Comparison of ENCODE assay signal across 9 cellular contexts in the genomic region with DNA sequence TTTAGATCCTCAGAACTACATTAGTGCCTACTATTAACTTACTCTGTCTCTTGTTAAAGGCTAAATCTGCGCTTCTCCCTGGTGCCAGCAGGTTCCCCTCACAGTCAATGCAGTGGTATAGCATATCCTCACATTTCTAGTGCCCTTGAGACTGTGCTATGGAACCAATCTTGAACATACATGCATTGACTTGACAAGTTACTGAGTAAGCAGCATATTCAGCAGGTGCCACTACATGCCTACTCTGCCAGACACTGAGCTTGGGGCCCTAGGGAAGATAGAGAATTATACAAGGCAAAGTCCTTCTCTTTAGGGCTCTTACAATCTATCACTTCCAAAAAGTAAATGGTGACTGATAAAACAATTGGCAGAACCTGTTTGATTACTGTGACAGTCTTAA. TPM values are rescaled to one million over a fixed set of nuclear protein-coding genes. Genes with fewer than 3 reads are reported as not detected.
DNase-seq lines count a peak whose midpoint lies in the region; ATAC-seq, FAIRE-seq and TF ChIP-seq lines count a peak whose summit lies in the region.
"Had no signal": no experiment of that assay in that cellular context is flagged by ENCODE, and none has a peak within 500 bp of the region (broad histone marks: within the 10 kb centered on the region; RNA-seq: fewer than 3 reads in every experiment).

No MANE protein-coding gene starts in this region.

- no peak for TF ChIP-seq CTCF in DND-41 (IDR thresholded peaks at IDR 0.05; ENCODE audit: borderline replicate concordance, extremely low read depth, low read length, poor library complexity, severe bottlenecking)
- TF ChIP-seq CTCF in ascending aorta (IDR thresholded peaks at IDR 0.05), result no peak
- TF ChIP-seq CTCF in kidney (IDR thresholded peaks at IDR 0.05; ENCODE audit: borderline replicate concordance, extremely low read depth, insufficient read depth), result no peak

- H3K36me3 Mint-ChIP-seq in naive thymus-derived CD4-positive, alpha-beta T cell, result peaks cover 0 to 19% (median 0%) of the 10 kb centered on the region in 5 donors

- peaks cover 50% of the 10 kb centered on the region for H3K79me2 ChIP-seq in DND-41 (ENCODE audit: insufficient read depth, low read length)

- no peak overlapping the region for H2AFZ ChIP-seq in DND-41 (ENCODE audit: low read depth, low read length)

- peaks cover 32% of the 10 kb centered on the region for H3K36me3 ChIP-seq in DND-41 (ENCODE audit: insufficient read depth, low read length)
- H3K36me3 ChIP-seq in ascending aorta, result peaks cover 0 to 6% of the 10 kb centered on the region in 2 donors
- H3K36me3 ChIP-seq in naive thymus-derived CD4-positive, alpha-beta T cell (ENCODE audit: control insufficient read depth in 2 of 3, insufficient read depth in 3 of 3, low read length in 3 of 3), result no peaks in the 10 kb centered on the region
- H3K36me3 ChIP-seq in kidney (ENCODE audit: control insufficient read depth in 1 of 2, insufficient read depth in 2 of 2, low read length in 2 of 2), result no peaks in the 10 kb centered on the region
- no peaks in the 10 kb centered on the region for H3K36me3 ChIP-seq in effector memory CD4-positive, alpha-beta T cell (ENCODE audit: control insufficient read depth, insufficient read depth, low read length)

- 0 out of 3 replicates have a peak, but pooled peaks have one; percentile 7 for ATAC-seq in DND-41 (ENCODE audit: insufficient read depth, low read depth)
- no peak for ATAC-seq in naive thymus-derived CD4-positive, alpha-beta T cell
- ATAC-seq in HG03469 (IDR thresholded peaks at IDR 0.05; ENCODE audit: unreplicated experiment), result no peak

- peaks cover 31 to 63% (median 55%) of the 10 kb centered on the region in 7 donors for H3K4me1 Mint-ChIP-seq in naive thymus-derived CD4-positive, alpha-beta T cell

- H3K4me3 ChIP-seq in DND-41 (ENCODE audit: low read depth in 1 of 2, low read length in 2 of 2) (peak overlapping the region in 1 of 2 experiments; percentile 71; a peak in 3 of 4 replicates), ascending aorta (peak overlapping the region; percentile 24 to 81), kidney (ENCODE audit: low read length in 2 of 2) (peak overlapping the region in 1 of 2 donors; percentile 1)
- no peak overlapping the region for H3K4me3 ChIP-seq in naive thymus-derived CD4-positive, alpha-beta T cell (ENCODE audit: low read length)
- H3K4me3 ChIP-seq in effector memory CD4-positive, alpha-beta T cell (ENCODE audit: insufficient read depth, low read depth, low read length, poor library complexity, severe bottlenecking), result no peak overlapping the region

- H3K9ac ChIP-seq in DND-41 (ENCODE audit: low read depth, low read length), result peak overlapping the region; percentile 89; the same call in 1 of the 2 replicates
- no peak overlapping the region for H3K9ac ChIP-seq in kidney (ENCODE audit: low read length in 2 of 2)

- intact Hi-C loops in ascending aorta (cut with DNase I) (loop anchor here (5.0 to 10.0 kb wide), 3 partner anchors 218 to 1238 kb away; partner anchors contain the start of genes AMOTL1 and FAM76B), kidney (cut with DNase I) (no loop called here)
- intact Hi-C loops in naive thymus-derived CD4-positive, alpha-beta T cell (cut with micrococcal nuclease), result no loop called here

- CTCF ChIA-PET in naive thymus-derived CD4-positive, alpha-beta T cell (lab: Charles Lee), result no interaction called here

- peak overlapping the region in 5 of 9 donors; percentile 1 to 74 (median 37) for H3K27ac Mint-ChIP-seq in naive thymus-derived CD4-positive, alpha-beta T cell

- H3K27ac ChIP-seq in DND-41 (ENCODE audit: low read length) (no peak overlapping the region), ascending aorta (no peak overlapping the region), kidney (ENCODE audit: low read depth in 2 of 2, low read length in 2 of 2) (no peak overlapping the region)
- H3K27ac ChIP-seq in naive thymus-derived CD4-positive, alpha-beta T cell (ENCODE audit: low read depth, low read length), result no peak overlapping the region
- no peak overlapping the region for H3K27ac ChIP-seq in effector memory CD4-positive, alpha-beta T cell (ENCODE audit: insufficient read depth, low read length, poor library complexity, severe bottlenecking)

- H3K4me3 Mint-ChIP-seq in naive thymus-derived CD4-positive, alpha-beta T cell, result peak overlapping the region in 9 of 10 donors; percentile 6 to 79 (median 62)

- peaks cover 6% of the 10 kb centered on the region; the same call in 1 of the 2 replicates for H4K20me1 ChIP-seq in DND-41 (ENCODE audit: insufficient read depth, low read length)

- H3K27me3 Mint-ChIP-seq in naive thymus-derived CD4-positive, alpha-beta T cell, result no peaks in the 10 kb centered on the region

- H3K9me3 ChIP-seq in DND-41 (ENCODE audit: insufficient read depth, low read length, severe bottlenecking) (no peaks in the 10 kb centered on the region), ascending aorta (no peaks in the 10 kb centered on the region), kidney (ENCODE audit: control insufficient read depth in 1 of 2, low read length in 2 of 2) (no peaks in the 10 kb centered on the region)
- H3K9me3 ChIP-seq in naive thymus-derived CD4-positive, alpha-beta T cell (ENCODE audit: control insufficient read depth in 2 of 3, low read length in 3 of 3), result no peaks in the 10 kb centered on the region
- H3K9me3 ChIP-seq in effector memory CD4-positive, alpha-beta T cell (ENCODE audit: control insufficient read depth, low read length), result no peaks in the 10 kb centered on the region

- POLR2A ChIA-PET in naive thymus-derived CD4-positive, alpha-beta T cell (lab: Charles Lee), result no interaction called here

- DNase-seq in DND-41 (peak; percentile 13), Kasumi-1 (lab: John Stamatoyannopoulos, UW) (peak; percentile 34 to 42), ascending aorta (ENCODE audit: low spot score in 2 of 2) (no peak), kidney (no peak), GDM1 (lab: John Stamatoyannopoulos, UW) (no peak)
- no peak for DNase-seq in naive thymus-derived CD4-positive, alpha-beta T cell
- DNase-seq in effector memory CD4-positive, alpha-beta T cell, result no peak

- H3K9me3 Mint-ChIP-seq in naive thymus-derived CD4-positive, alpha-beta T cell, result no peaks in the 10 kb centered on the region

- no peak for FAIRE-seq in kidney (lab: Jason Lieb, UNC)
- FAIRE-seq: frontal cortex had no signal

- H3K27me3 ChIP-seq in DND-41 (ENCODE audit: insufficient read depth, low read length, poor library complexity) (no peaks in the 10 kb centered on the region), ascending aorta (no peaks in the 10 kb centered on the region)
- H3K27me3 ChIP-seq in naive thymus-derived CD4-positive, alpha-beta T cell (ENCODE audit: control insufficient read depth in 2 of 2, insufficient read depth in 2 of 2, low read length in 2 of 2), result no peaks in the 10 kb centered on the region
- H3K27me3 ChIP-seq in effector memory CD4-positive, alpha-beta T cell (replicated peaks; ENCODE audit: control insufficient read depth, insufficient read depth, low read length, poor library complexity, severe bottlenecking), result no peaks in the 10 kb centered on the region

- peak overlapping the region; percentile 83 for H3K4me2 ChIP-seq in DND-41 (ENCODE audit: insufficient read depth, low read length)

- H3K4me1 ChIP-seq in DND-41 (ENCODE audit: insufficient read depth, low read length) (peaks cover 59% of the 10 kb centered on the region), ascending aorta (peaks cover 7 to 18% of the 10 kb centered on the region in 2 donors), kidney (ENCODE audit: control insufficient read depth in 1 of 2, insufficient read depth in 1 of 2, low read depth in 1 of 2, low read length in 2 of 2) (peaks cover 0 to 6% of the 10 kb centered on the region in 2 donors)
- H3K4me1 ChIP-seq in naive thymus-derived CD4-positive, alpha-beta T cell (ENCODE audit: control insufficient read depth in 2 of 2, insufficient read depth in 2 of 2, low read length in 2 of 2), result peaks cover 22 to 29% of the 10 kb centered on the region in 2 donors
- peaks cover 16% of the 10 kb centered on the region for H3K4me1 ChIP-seq in effector memory CD4-positive, alpha-beta T cell (ENCODE audit: control insufficient read depth, insufficient read depth, low read length, poor library complexity, severe bottlenecking)

RNA-seq across cellular contexts. Expression of gene FUT4, which starts 3.2 kb away (rescaled TPM):
- 3.2 TPM for total RNA-seq in ascending aorta
- 10 to 100 TPM in 1 of 5 experiments, 1 to 10 TPM in 4; 5.6 to 10.2 (median 6.9) TPM for total RNA-seq in naive thymus-derived CD4-positive, alpha-beta T cell
- 1 to 10 TPM; 1.4 to 1.9 TPM for polyA plus RNA-seq in naive thymus-derived CD4-positive, alpha-beta T cell
- total RNA-seq in kidney, result 9.5 TPM
- polyA plus RNA-seq in kidney (ENCODE audit: insufficient read depth, low read depth, low replicate concordance), result 1.2 TPM

RNA-seq across cellular contexts. Expression of gene PIWIL4, which starts 20.3 kb away (rescaled TPM):
- total RNA-seq in ascending aorta (4.5 TPM), kidney (6.0 TPM)
- total RNA-seq in naive thymus-derived CD4-positive, alpha-beta T cell, result 1 to 10 TPM in 4 of 5 experiments, under 1 TPM in 1; 0.80 to 3.1 (median 1.5) TPM
- polyA plus RNA-seq in naive thymus-derived CD4-positive, alpha-beta T cell, result under 1 TPM; 0.59 to 0.90 TPM
- polyA plus RNA-seq in kidney (ENCODE audit: insufficient read depth, low read depth, low replicate concordance), result 2.6 TPM

RNA-seq across cellular contexts. Expression of gene C11orf97, which starts 34.6 kb away (rescaled TPM):
- total RNA-seq in ascending aorta, result not detected
- total RNA-seq in naive thymus-derived CD4-positive, alpha-beta T cell, result not detected
- polyA plus RNA-seq in naive thymus-derived CD4-positive, alpha-beta T cell, result not detected
- not detected for total RNA-seq in kidney
- 1.5 TPM for polyA plus RNA-seq in kidney (ENCODE audit: insufficient read depth, low read depth, low replicate concordance)
- total RNA-seq: frontal cortex had no signal

RNA-seq across cellular contexts. Expression of gene ANKRD49, which starts 53.1 kb away (rescaled TPM):
- total RNA-seq in ascending aorta, result 7.0 TPM
- 10 to 100 TPM; 25.6 to 64.4 (median 44.5) TPM for total RNA-seq in naive thymus-derived CD4-positive, alpha-beta T cell
- polyA plus RNA-seq in naive thymus-derived CD4-positive, alpha-beta T cell, result 10 to 100 TPM; 17.1 to 32.7 TPM
- 17.1 TPM for total RNA-seq in kidney
- polyA plus RNA-seq in kidney (ENCODE audit: insufficient read depth, low read depth, low replicate concordance), result 12.7 TPM

RNA-seq across cellular contexts. Expression of gene MRE11, which starts 53.2 kb away (rescaled TPM):
- 3.3 TPM for total RNA-seq in ascending aorta
- total RNA-seq in naive thymus-derived CD4-positive, alpha-beta T cell, result 10 to 100 TPM; 19.0 to 45.5 (median 40.1) TPM
- polyA plus RNA-seq in naive thymus-derived CD4-positive, alpha-beta T cell, result 10 to 100 TPM; 11.8 to 15.6 TPM
- 16.6 TPM for total RNA-seq in kidney
- polyA plus RNA-seq in kidney (ENCODE audit: insufficient read depth, low read depth, low replicate concordance), result 3.5 TPM

Comparison
In these comparisons a context has a peak if more than half of its experiments do, and no peak if none do; other contexts are left out.
1. DNase-seq: peak in DND-41 (single experiment) and Kasumi-1 (2 of 2); none in ascending aorta (0 of 2), naive thymus-derived CD4-positive, alpha-beta T cell (0 of 9), kidney (single experiment), effector memory CD4-positive, alpha-beta T cell (0 of 3) and GDM1 (single experiment).
2. H3K4me3 ChIP-seq: peak in ascending aorta (2 of 2); none in naive thymus-derived CD4-positive, alpha-beta T cell (single experiment) and effector memory CD4-positive, alpha-beta T cell (single experiment).